Comparison of ENCODE assay signal across 35 cellular contexts in genomic region chr2:180672377-180672776, GRCh38.
"Had no signal": no experiment of that assay in that cellular context is flagged by ENCODE, and none has a peak within 500 bp of the region (broad histone marks: within the 10 kb centered on the region; RNA-seq: fewer than 3 reads in every experiment).

No MANE protein-coding gene starts in this region.

- H3K27me3 ChIP-seq: adrenal gland, body of pancreas, brain microvascular endothelial cell, breast epithelium had no signal

- FAIRE-seq: astrocyte, colon, TTC549 had no signal

- H3K36me3 ChIP-seq: adrenal gland, brain microvascular endothelial cell, breast epithelium, WERI-Rb-1 had no signal

- DNase-seq: activated CD4-positive, alpha-beta memory T cell treated with anti-CD3 and anti-CD28 coated beads for 36 hours; activated CD4-positive, alpha-beta T cell treated with anti-CD3 and anti-CD28 coated beads for 1 hour; activated CD4-positive, alpha-beta T cell treated with anti-CD3 and anti-CD28 coated beads for 36 hours; activated CD4-positive, alpha-beta T cell treated with anti-CD3 and anti-CD28 coated beads for 48 hours; activated CD4-positive, alpha-beta T cell treated with anti-CD3 and anti-CD28 coated beads, Interleukin-2, amount 10 ng/mL, durations not matched to agents 7 days and 5 days; activated CD4-positive, CD25-positive, alpha-beta regulatory T cell; activated CD8-positive, alpha-beta memory T cell treated with anti-CD3 and anti-CD28 coated beads, Interleukin-2, amount 50 U/mL, for 4 hours; activated CD8-positive, alpha-beta T cell treated with anti-CD3 and anti-CD28 coated beads for 36 hours; activated effector memory CD4-positive, alpha-beta T cell treated with anti-CD3 and anti-CD28 coated beads, Interleukin-2, amount 50 U/mL, for 16 hours; activated gamma-delta T cell treated with Interleukin-2 at 50 U/mL for 16 hours; activated naive CD4-positive, alpha-beta T cell; activated naive CD4-positive, alpha-beta T cell treated with anti-CD3 and anti-CD28 coated beads for 36 hours; activated naive CD4-positive, alpha-beta T cell treated with anti-CD3 and anti-CD28 coated beads, Interleukin-2, amount 50 U/mL, for 16 hours; activated naive CD8-positive, alpha-beta T cell treated with anti-CD3 and anti-CD28 coated beads for 36 hours; activated T-cell treated with anti-CD3 and anti-CD28 coated beads for 4 hours; activated T-cell treated with anti-CD3 and anti-CD28 coated beads, Interleukin-2, amount 50 U/mL, for 1 hour; activated T-cell treated with anti-CD3 and anti-CD28 coated beads, Interleukin-2, amount 50 U/mL, for 4 hours; activated T-cell treated with anti-CD3 and anti-CD28 coated beads, Interleukin-2, amount 50 U/mL, for 72 hours; adrenal gland; amniotic stem cell; aorta; body of pancreas; brain microvascular endothelial cell; central memory CD4-positive, alpha-beta T cell; T-helper 2 cell; T-helper 9 cell; WERI-Rb-1 had no signal

- H3K27ac ChIP-seq: adrenal gland, body of pancreas, brain microvascular endothelial cell, breast epithelium, WERI-Rb-1 had no signal

- H3K9me3 ChIP-seq: adrenal gland, body of pancreas, breast epithelium had no signal

- H3K4me3 ChIP-seq: adrenal gland, body of pancreas, breast epithelium had no signal

- H3K4me1 ChIP-seq: adrenal gland, body of pancreas, breast epithelium had no signal

- ATAC-seq: activated CD4-positive, alpha-beta T cell treated with anti-CD3 and anti-CD28 coated beads for 36 hours; activated CD4-positive, CD25-positive, alpha-beta regulatory T cell treated with anti-CD3 and anti-CD28 coated beads, Interleukin-2, amount 50 U/mL, for 24 hours; activated CD8-positive, alpha-beta T cell treated with anti-CD3 and anti-CD28 coated beads for 36 hours; activated naive CD4-positive, alpha-beta T cell treated with anti-CD3 and anti-CD28 coated beads, Interleukin-2, amount 50 U/mL, for 72 hours; activated T-cell treated with anti-CD3 and anti-CD28 coated beads, Interleukin-2, amount 50 U/mL, for 4 hours; activated T-cell treated with anti-CD3 and anti-CD28 coated beads, Interleukin-2, amount 50 U/mL, for 72 hours; activated T-helper 17 cell treated with anti-CD3 and anti-CD28 coated beads, Interleukin-2, amount 50 U/mL, for 72 hours; body of pancreas; WTC11 had no signal
